In the genomic region with DNA sequence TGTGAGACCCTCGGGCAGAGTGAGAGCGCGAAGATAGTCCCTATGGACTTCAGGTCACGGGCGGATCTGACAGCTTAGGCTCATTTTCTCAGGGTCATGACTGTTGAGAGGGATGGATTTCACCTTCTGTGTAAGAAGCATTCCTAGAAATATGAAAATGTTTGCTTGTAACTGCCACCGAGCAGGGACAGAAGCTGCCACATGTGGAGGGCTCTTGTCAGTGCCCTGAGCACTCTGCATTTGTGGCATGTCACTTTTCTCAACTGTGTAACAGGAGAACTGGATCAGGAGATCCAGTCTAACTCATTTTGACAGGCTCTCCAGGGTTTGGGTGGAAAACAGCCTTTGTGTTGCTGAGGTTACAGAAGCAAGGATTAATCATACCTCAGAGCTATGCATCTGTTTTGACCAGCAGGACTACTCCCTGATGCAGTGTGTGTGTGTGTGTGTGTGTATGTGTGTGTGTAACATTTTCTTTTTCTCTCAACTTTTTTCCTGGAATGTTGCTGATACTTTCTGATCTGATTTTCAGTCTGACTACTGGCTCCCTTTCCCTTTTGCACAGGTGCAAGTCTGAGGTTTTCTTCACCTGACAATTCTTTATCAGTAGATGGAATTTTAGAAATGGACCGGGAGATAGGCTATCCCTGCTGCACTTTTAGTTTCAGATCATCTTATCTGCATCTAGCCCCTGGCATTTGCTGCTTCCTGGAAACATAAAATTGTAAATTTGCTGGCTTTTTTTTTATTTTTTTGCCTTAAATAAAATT, we compare ENCODE assay signal across 17 cellular contexts.
A peak's percentile ranks its signal among the peaks of the same experiment; 100 is the strongest.
DNase-seq lines count a peak whose midpoint lies in the region; ATAC-seq, FAIRE-seq and TF ChIP-seq lines count a peak whose summit lies in the region.
"Had no signal": no experiment of that assay in that cellular context is flagged by ENCODE, and none has a peak within 500 bp of the region (broad histone marks: within the 10 kb centered on the region; RNA-seq: fewer than 3 reads in every experiment).

No MANE protein-coding gene starts in this region.

- TF ChIP-seq CTCF in hepatocyte (IDR thresholded peaks at IDR 0.05; ENCODE audit: poor library complexity): no peak

- H3K27me3 Mint-ChIP-seq in activated naive CD8-positive, alpha-beta T cell: peaks cover 1% of the 10 kb centered on the region

- no peak overlapping the region for H3K27ac ChIP-seq in hepatocyte
- H3K27ac ChIP-seq: upper lobe of right lung had no signal

- H3K9me3 Mint-ChIP-seq in activated naive CD8-positive, alpha-beta T cell (ENCODE audit: low read depth): no peaks in the 10 kb centered on the region

- no peaks in the 10 kb centered on the region for H3K27me3 ChIP-seq in hepatocyte
- H3K27me3 ChIP-seq: upper lobe of right lung had no signal

- peak overlapping the region; percentile 45 for H3K4me3 Mint-ChIP-seq in activated naive CD8-positive, alpha-beta T cell
- H3K4me3 Mint-ChIP-seq: activated B cell treated with CpG ODN at 0.5 μM for 24 hours had no signal

- H3K27ac Mint-ChIP-seq in activated naive CD8-positive, alpha-beta T cell: no peak overlapping the region
- H3K27ac Mint-ChIP-seq: activated B cell treated with CpG ODN at 0.5 μM for 24 hours; activated naive CD4-positive, alpha-beta T cell treated with anti-CD3 and anti-CD28 coated beads for 36 hours had no signal

- H3K4me2 ChIP-seq in hepatocyte: no peak overlapping the region

- H2AFZ ChIP-seq in hepatocyte: no peak overlapping the region

- no peaks in the 10 kb centered on the region for H3K4me1 ChIP-seq in hepatocyte (ENCODE audit: insufficient read depth)
- H3K4me1 ChIP-seq: upper lobe of right lung had no signal

- H3K9me2 ChIP-seq in hepatocyte (replicated peaks; ENCODE audit: insufficient read depth): no peaks in the 10 kb centered on the region

- no peak for ATAC-seq in GM21619 (IDR thresholded peaks at IDR 0.05; ENCODE audit: unreplicated experiment)
- ATAC-seq: sciatic nerve, upper lobe of right lung had no signal

- H3K9me3 ChIP-seq in hepatocyte (ENCODE audit: low read depth): no peaks in the 10 kb centered on the region
- H3K9me3 ChIP-seq: upper lobe of right lung had no signal

- peak; percentile 20 for DNase-seq in stimulated activated CD4-positive, alpha-beta T cell treated with anti-CD3 and anti-CD28 coated beads, Interleukin-15, amount 100 ng/mL, for 24 hours
- DNase-seq in stimulated activated CD4-positive, alpha-beta T cell treated with anti-CD3 and anti-CD28 coated beads, Interleukin-4, amount 100 ng/mL, for 1 hour: no peak
- DNase-seq in hepatocyte (ENCODE audit: low spot score): peak; percentile 17
- no peak for DNase-seq in urothelium cell line (ENCODE audit: low spot score)
- no peak for DNase-seq in HPDE6-E6E7 (ENCODE audit: extremely low spot score)
- no peak for DNase-seq in cerebellar cortex (ENCODE audit: low spot score)
- DNase-seq: activated B cell treated with CpG ODN at 0.5 μM for 24 hours; C1 segment of cervical spinal cord; effector CD4-positive, alpha-beta T cell; KBM-7; NCI-H2029 treated with DMSO at 0.1 percent for 48 hours; upper lobe of right lung had no signal

- no peak overlapping the region for H3K4me3 ChIP-seq in hepatocyte
- H3K4me3 ChIP-seq: upper lobe of right lung had no signal

- 70% methylated on average over 7 of the region's 7 CpGs for WGBS in hepatocyte (ENCODE audit: low lambda C conversion rate, missing lambda C conversion rate)

- peaks cover 31% of the 10 kb centered on the region for H3K4me1 Mint-ChIP-seq in activated naive CD8-positive, alpha-beta T cell (ENCODE audit: low read depth)

- peak; percentile 5 for FAIRE-seq in urothelium cell line (lab: Jason Lieb, UNC)
- FAIRE-seq: RCC 7860 had no signal

- no peaks in the 10 kb centered on the region for H3K36me3 ChIP-seq in hepatocyte (replicated peaks; ENCODE audit: insufficient read depth, low read depth)
- H3K36me3 ChIP-seq: upper lobe of right lung had no signal

- H3K79me2 ChIP-seq in hepatocyte: no peaks in the 10 kb centered on the region

- no peaks in the 10 kb centered on the region for H4K20me1 ChIP-seq in hepatocyte (ENCODE audit: insufficient read depth, poor library complexity, severe bottlenecking)

- H3K36me3 Mint-ChIP-seq in activated naive CD8-positive, alpha-beta T cell: no peaks in the 10 kb centered on the region

Comparison
In these comparisons a context has a peak if more than half of its experiments do, and no peak if none do; other contexts are left out.
1. DNase-seq: peak in stimulated activated CD4-positive, alpha-beta T cell treated with anti-CD3 and anti-CD28 coated beads, Interleukin-15, amount 100 ng/mL, for 24 hours (single experiment) and hepatocyte (single experiment); none in stimulated activated CD4-positive, alpha-beta T cell treated with anti-CD3 and anti-CD28 coated beads, Interleukin-4, amount 100 ng/mL, for 1 hour (single experiment), urothelium cell line (single experiment), HPDE6-E6E7 (single experiment) and cerebellar cortex (single experiment).